ENCODE assay signal across 1 cellular context in genomic region chr10:43436291-43437140, GRCh38.
TF ChIP-seq lines count a peak whose summit lies in the region.

ZNF487 (plus strand) TSS chr10:43437111; CDS start chr10:43475814, 38,703 bp downstream.

TF ChIP-seq in K562, 482 proteins besides CTCF, POLR2A, EP300 and RAD21 (continued from another document and continues in another):
- TF ChIP-seq ELF1 (tag; IDR thresholded peaks at IDR 0.05) (peak; percentile 90), HMG20B (CRISPR knock-in tag; IDR thresholded peaks at IDR 0.05) (no peak), ZFP1 (CRISPR knock-in tag; IDR thresholded peaks at IDR 0.05) (no peak; the same call in 1 of the 2 replicates), JUND (IDR thresholded peaks at IDR 0.05; ENCODE audit: borderline replicate concordance, low read depth, low read length) (peak; percentile 56; the same call in 1 of the 2 replicates), JUND (tag; IDR thresholded peaks at IDR 0.05; ENCODE audit: borderline replicate concordance, low read depth, low read length) (peak; percentile 61; the same call in 2 of the 3 replicates), POLR3A (IDR thresholded peaks at IDR 0.05; ENCODE audit: borderline replicate concordance, extremely low read depth, insufficient read depth, insufficient read length) (no peak), CAMTA2 (CRISPR knock-in tag; conservative IDR thresholded peaks at IDR 0.05) (no peak), ZNF77 (CRISPR knock-in tag; IDR thresholded peaks at IDR 0.05) (no peak), GTF2F1 (IDR thresholded peaks at IDR 0.05; ENCODE audit: low read depth, low read length) (peak; percentile 61), ZNF316 (IDR thresholded peaks at IDR 0.05) (peak; percentile 8; the same call in 1 of the 2 replicates), YBX1 (IDR thresholded peaks at IDR 0.05) (no peak), MTA3 (IDR thresholded peaks at IDR 0.05; ENCODE audit: borderline replicate concordance) (peak; percentile 96; the same call in 1 of the 2 replicates), HDAC2 (IDR thresholded peaks at IDR 0.05) (peak; percentile 74; the same call in 1 of the 2 replicates), ZMIZ1 (IDR thresholded peaks at IDR 0.05; ENCODE audit: low read depth in 2 of 2, low read length in 2 of 2) (peak in 1 of 2 experiments; percentile 50; a peak in 1 of 4 replicates), ZBTB1 (CRISPR knock-in tag; IDR thresholded peaks at IDR 0.05; ENCODE audit: borderline replicate concordance, low read depth) (0 out of 2 replicates have a peak, but pooled peaks have one; percentile 20), ZBTB8A (IDR thresholded peaks at IDR 0.05; ENCODE audit: partially characterized antibody) (no peak), FOXK2 (conservative IDR thresholded peaks at IDR 0.05 in 1 of 2, IDR thresholded peaks at IDR 0.05 in 1 of 2; ENCODE audit: low read depth in 2 of 2) (0 out of 4 replicates have a peak, but pooled peaks of 1 of the 2 experiments have one; percentile 35), CC2D1A (IDR thresholded peaks at IDR 0.05) (peak; percentile 68), TAF7 (tag; IDR thresholded peaks at IDR 0.05) (peak; percentile 22; the same call in 1 of the 2 replicates), ZBTB26 (CRISPR knock-in tag; IDR thresholded peaks at IDR 0.05) (0 out of 2 replicates have a peak, but pooled peaks have one; percentile 3), SMAD3 (CRISPR knock-in tag; conservative IDR thresholded peaks at IDR 0.05) (peak; percentile 28; the same call in 1 of the 2 replicates), ZNF175 (CRISPR knock-in tag; IDR thresholded peaks at IDR 0.05; ENCODE audit: low read depth) (peak; percentile 11; the same call in 1 of the 2 replicates), NFIX (CRISPR knock-in tag; IDR thresholded peaks at IDR 0.05; ENCODE audit: low read depth) (no peak), EGR1 (conservative IDR thresholded peaks at IDR 0.05) (peak; percentile 90), SRF (CRISPR knock-in tag; IDR thresholded peaks at IDR 0.05) (0 out of 4 replicates have a peak, but pooled peaks of 1 of the 2 experiments have one; percentile 23), FOXA1 (IDR thresholded peaks at IDR 0.05; ENCODE audit: borderline replicate concordance) (no peak), EP400 (IDR thresholded peaks at IDR 0.05) (peak; percentile 96), ATF1 (CRISPR knock-in tag; IDR thresholded peaks at IDR 0.05) (peak; percentile 44; the same call in 1 of the 2 replicates), ATF1 (tag; IDR thresholded peaks at IDR 0.05) (peak; percentile 98), ZNF197 (CRISPR knock-in tag; IDR thresholded peaks at IDR 0.05; ENCODE audit: low read depth) (peak; percentile 46; the same call in 1 of the 2 replicates), TARDBP (IDR thresholded peaks at IDR 0.05) (peak; percentile 77), ZNF766 (CRISPR knock-in tag; conservative IDR thresholded peaks at IDR 0.05) (peak; percentile 66; the same call in 1 of the 2 replicates), ZNF23 (CRISPR knock-in tag; IDR thresholded peaks at IDR 0.05) (no peak), RAD51 (IDR thresholded peaks at IDR 0.05; ENCODE audit: borderline replicate concordance, low read depth) (0 out of 2 replicates have a peak, but pooled peaks have one; percentile 47), ZNF232 (CRISPR knock-in tag; IDR thresholded peaks at IDR 0.05) (peak; percentile 78; the same call in 1 of the 2 replicates), ZBTB11 (CRISPR knock-in tag; IDR thresholded peaks at IDR 0.05) (peak in 1 of 3 experiments; percentile 92; a peak in 2 of 6 replicates), ELK3 (CRISPR knock-in tag; IDR thresholded peaks at IDR 0.05) (no peak), NFIC (IDR thresholded peaks at IDR 0.05) (peak; percentile 43), ETV6 (IDR thresholded peaks at IDR 0.05; ENCODE audit: borderline replicate concordance in 1 of 2, low read depth in 2 of 2, low read length in 1 of 2) (peak in 1 of 2 experiments; percentile 33; a peak in 1 of 4 replicates), ETV6 (CRISPR knock-in tag; IDR thresholded peaks at IDR 0.05; ENCODE audit: borderline replicate concordance) (0 out of 2 replicates have a peak, but pooled peaks have one; percentile 88), TCF3 (CRISPR knock-in tag; IDR thresholded peaks at IDR 0.05) (peak; percentile 42; the same call in 1 of the 2 replicates), CBX1 (IDR thresholded peaks at IDR 0.05; ENCODE audit: low read depth) (peak; percentile 85; the same call in 1 of the 2 replicates), ILK (tag; IDR thresholded peaks at IDR 0.05; ENCODE audit: borderline replicate concordance, low read depth) (no peak), ZBTB33 (CRISPR knock-in tag; IDR thresholded peaks at IDR 0.05) (peak; percentile 72; the same call in 1 of the 2 replicates), FOXJ2 (tag; IDR thresholded peaks at IDR 0.05) (peak; percentile 100), ZBED1 (IDR thresholded peaks at IDR 0.05) (no peak), ZNF124 (CRISPR knock-in tag; IDR thresholded peaks at IDR 0.05) (no peak), ERF (CRISPR knock-in tag; IDR thresholded peaks at IDR 0.05) (peak; percentile 92), ZNF561 (CRISPR knock-in tag; conservative IDR thresholded peaks at IDR 0.05) (no peak), SFPQ (IDR thresholded peaks at IDR 0.05; ENCODE audit: low read depth, low read length) (no peak), AFF1 (IDR thresholded peaks at IDR 0.05; ENCODE audit: low read depth in 1 of 2, partially characterized antibody in 2 of 2) (peak; percentile 31 to 79), NFRKB (IDR thresholded peaks at IDR 0.05; ENCODE audit: low read depth) (peak; percentile 93)
